Comparison of ENCODE assay signal across 9 cellular contexts in the genomic region with DNA sequence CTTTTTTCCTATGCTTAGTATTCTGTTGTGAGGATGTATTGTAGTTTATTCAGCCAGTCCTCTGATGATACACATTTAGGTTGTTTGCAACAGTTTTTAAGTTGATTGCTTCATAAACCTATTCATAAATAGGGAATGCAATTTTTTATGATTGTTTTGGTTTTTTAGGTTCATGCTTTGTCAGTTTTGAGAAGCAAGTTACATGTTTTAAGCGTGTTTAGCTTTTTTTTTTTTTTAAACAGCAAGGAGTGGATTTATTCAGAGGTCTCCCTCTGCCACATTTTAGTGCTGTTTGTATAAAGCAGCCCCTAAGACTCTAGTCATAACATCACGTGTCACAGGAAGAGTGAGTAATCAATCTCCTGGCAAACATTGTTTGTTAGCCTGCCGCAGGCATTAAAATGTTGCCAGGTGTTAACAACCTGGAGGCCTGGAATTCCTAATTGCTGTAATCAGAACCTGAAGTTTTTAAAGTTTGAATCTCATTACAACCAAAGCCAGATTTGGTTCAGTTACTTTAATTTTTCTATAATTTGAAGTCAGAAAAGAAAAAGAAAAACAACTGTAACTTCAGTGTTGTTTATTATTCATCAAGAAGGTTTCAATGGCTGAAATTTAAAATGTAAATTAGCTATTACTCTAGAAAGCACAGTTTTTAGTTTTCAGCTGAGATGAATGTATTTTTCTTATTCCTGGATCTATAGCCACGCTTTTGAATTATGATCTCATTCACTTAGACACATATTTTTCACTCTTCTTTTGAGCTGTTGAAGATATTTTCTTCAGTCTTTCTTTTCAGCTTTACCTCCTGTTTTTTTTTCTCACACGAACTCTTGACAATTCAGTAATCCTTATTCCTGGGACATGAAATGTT. TPM values are rescaled to one million over a fixed set of nuclear protein-coding genes. Genes with fewer than 3 reads are reported as not detected.
DNase-seq lines count a peak whose midpoint lies in the region; ATAC-seq, FAIRE-seq and TF ChIP-seq lines count a peak whose summit lies in the region.
"Had no signal": no experiment of that assay in that cellular context is flagged by ENCODE, and none has a peak within 500 bp of the region (broad histone marks: within the 10 kb centered on the region; RNA-seq: fewer than 3 reads in every experiment).

No MANE protein-coding gene starts in this region.

- H3K27me3 Mint-ChIP-seq in CD4-positive, alpha-beta memory T cell, result no peaks in the 10 kb centered on the region
- H3K27me3 Mint-ChIP-seq in activated CD8-positive, alpha-beta T cell treated with anti-CD3 and anti-CD28 coated beads for 36 hours, result no peaks in the 10 kb centered on the region
- no peaks in the 10 kb centered on the region for H3K27me3 Mint-ChIP-seq in immature natural killer cell (ENCODE audit: low read depth in 3 of 3)

- DNase-seq in CD4-positive, alpha-beta memory T cell, result peak in 1 of 5 donors; percentile 54
- DNase-seq in HTR-8/SVneo (ENCODE audit: insufficient read length, low spot score), result peak; percentile 73
- no peak for DNase-seq in activated CD8-positive, alpha-beta T cell treated with anti-CD3 and anti-CD28 coated beads for 36 hours
- no peak for DNase-seq in immature natural killer cell
- no peak for DNase-seq in activated CD8-positive, alpha-beta memory T cell treated with anti-CD3 and anti-CD28 coated beads, Interleukin-2, amount 50 U/mL, for 4 hours
- DNase-seq: erythroblast had no signal

- peak; percentile 95 for FAIRE-seq in HTR-8/SVneo (lab: Jason Lieb, UNC)

- POLR2A ChIA-PET in CD4-positive, alpha-beta memory T cell (lab: Charles Lee; ENCODE audit: partially characterized antibody), result interaction anchor here (0.7 to 1.7 kb wide), 2 partner anchors 9 to 84 kb away, joined by 3 to 8 read pairs; no protein-coding TSS in a partner anchor
- POLR2A ChIA-PET in activated CD8-positive, alpha-beta T cell treated with anti-CD3 and anti-CD28 coated beads for 36 hours (lab: Charles Lee), result interaction anchor here (0.6 kb wide), 1 partner anchor 13 kb away, joined by 3 read pairs; no protein-coding TSS in a partner anchor

- H3K4me3 Mint-ChIP-seq in CD4-positive, alpha-beta memory T cell, result peak overlapping the region in 4 of 8 donors; percentile 15 to 66 (median 38)
- no peak overlapping the region for H3K4me3 Mint-ChIP-seq in activated CD8-positive, alpha-beta T cell treated with anti-CD3 and anti-CD28 coated beads for 36 hours
- peak overlapping the region in 3 of 5 donors; percentile 0 to 40 (median 30) for H3K4me3 Mint-ChIP-seq in immature natural killer cell

- H3K36me3 Mint-ChIP-seq in CD4-positive, alpha-beta memory T cell, result peaks cover 25 to 60% of the 10 kb centered on the region in 2 donors
- H3K36me3 Mint-ChIP-seq in activated CD8-positive, alpha-beta T cell treated with anti-CD3 and anti-CD28 coated beads for 36 hours (ENCODE audit: low read depth), result peaks cover 61% of the 10 kb centered on the region
- H3K36me3 Mint-ChIP-seq in immature natural killer cell, result peaks cover 12 to 17% (median 14%) of the 10 kb centered on the region in 3 donors

- CTCF ChIA-PET in CD4-positive, alpha-beta memory T cell (lab: Charles Lee; ENCODE audit: partially characterized antibody), result interaction anchor here (0.7 to 4.8 kb wide), 7 partner anchors 11 to 730 kb away, joined by 3 to 69 read pairs (median 4); no protein-coding TSS in a partner anchor
- CTCF ChIA-PET in activated CD8-positive, alpha-beta T cell treated with anti-CD3 and anti-CD28 coated beads for 36 hours (lab: Charles Lee), result interaction anchor here (0.6 to 6.4 kb wide), 8 partner anchors 11 to 250 kb away, joined by 3 to 137 read pairs (median 18); no protein-coding TSS in a partner anchor

- ATAC-seq in activated CD8-positive, alpha-beta T cell treated with anti-CD3 and anti-CD28 coated beads for 36 hours, result peak; percentile 54
- ATAC-seq in GM21515 (IDR thresholded peaks at IDR 0.05; ENCODE audit: unreplicated experiment), result no peak
- ATAC-seq in GM19328 (IDR thresholded peaks at IDR 0.05; ENCODE audit: unreplicated experiment), result no peak
- ATAC-seq in HG02884 (IDR thresholded peaks at IDR 0.05; ENCODE audit: unreplicated experiment), result no peak

- peaks cover 35% of the 10 kb centered on the region for H3K36me3 ChIP-seq in CD4-positive, alpha-beta memory T cell (ENCODE audit: insufficient read depth, low read length)

- no peaks in the 10 kb centered on the region for H3K9me3 Mint-ChIP-seq in CD4-positive, alpha-beta memory T cell
- no peaks in the 10 kb centered on the region for H3K9me3 Mint-ChIP-seq in activated CD8-positive, alpha-beta T cell treated with anti-CD3 and anti-CD28 coated beads for 36 hours
- H3K9me3 Mint-ChIP-seq in immature natural killer cell, result no peaks in the 10 kb centered on the region

- H3K9me3 ChIP-seq in CD4-positive, alpha-beta memory T cell (ENCODE audit: control insufficient read depth in 1 of 2, low read length in 2 of 2), result no peaks in the 10 kb centered on the region

- peak overlapping the region; percentile 28 to 91 (median 85) for H3K27ac Mint-ChIP-seq in CD4-positive, alpha-beta memory T cell
- H3K27ac Mint-ChIP-seq in activated CD8-positive, alpha-beta T cell treated with anti-CD3 and anti-CD28 coated beads for 36 hours, result peak overlapping the region; percentile 88
- H3K27ac Mint-ChIP-seq in immature natural killer cell, result peak overlapping the region; percentile 56 to 85 (median 77)

- no peak for TF ChIP-seq CTCF in activated CD8-positive, alpha-beta T cell treated with anti-CD3 and anti-CD28 coated beads for 36 hours (IDR thresholded peaks at IDR 0.05)

- H3K4me1 Mint-ChIP-seq in CD4-positive, alpha-beta memory T cell, result peaks cover 44 to 81% (median 63%) of the 10 kb centered on the region in 4 donors
- peaks cover 77% of the 10 kb centered on the region for H3K4me1 Mint-ChIP-seq in activated CD8-positive, alpha-beta T cell treated with anti-CD3 and anti-CD28 coated beads for 36 hours (ENCODE audit: low read depth)
- H3K4me1 Mint-ChIP-seq in immature natural killer cell, result peaks cover 58 to 86% of the 10 kb centered on the region in 2 donors

- H3K27ac ChIP-seq in CD4-positive, alpha-beta memory T cell (ENCODE audit: low read depth, low read length), result no peak overlapping the region

- no peaks in the 10 kb centered on the region for H3K27me3 ChIP-seq in CD4-positive, alpha-beta memory T cell (ENCODE audit: insufficient read depth, low read length)

- peaks cover 78% of the 10 kb centered on the region for H3K4me1 ChIP-seq in CD4-positive, alpha-beta memory T cell (ENCODE audit: insufficient read depth, low read length)

- H3K4me3 ChIP-seq in CD4-positive, alpha-beta memory T cell (ENCODE audit: low read length in 2 of 2), result no peak overlapping the region

- intact Hi-C loops in CD4-positive, alpha-beta memory T cell (cut with micrococcal nuclease), result no loop called here
- intact Hi-C loops in activated CD8-positive, alpha-beta T cell treated with anti-CD3 and anti-CD28 coated beads for 36 hours (cut with micrococcal nuclease), result loop anchor here (5.0 kb wide), 1 partner anchor 56 kb away; no protein-coding TSS in a partner anchor

RNA-seq across cellular contexts. Expression of a gene that starts 59.2 kb away (rescaled TPM):
- under 1 TPM in 1 of 2 experiments, not detected in 1; 0.09 TPM for total RNA-seq in CD4-positive, alpha-beta memory T cell
- under 1 TPM in 1 of 2 donors, not detected in 1; 0.16 TPM for polyA plus RNA-seq in CD4-positive, alpha-beta memory T cell
- under 1 TPM; 0.38 to 0.54 TPM for total RNA-seq in activated CD8-positive, alpha-beta T cell treated with anti-CD3 and anti-CD28 coated beads for 36 hours
- polyA plus RNA-seq in immature natural killer cell, result under 1 TPM in 1 of 3 donors, not detected in 2; 0.04 TPM
